16 cellular contexts compared by ENCODE assay signal in the genomic region with DNA sequence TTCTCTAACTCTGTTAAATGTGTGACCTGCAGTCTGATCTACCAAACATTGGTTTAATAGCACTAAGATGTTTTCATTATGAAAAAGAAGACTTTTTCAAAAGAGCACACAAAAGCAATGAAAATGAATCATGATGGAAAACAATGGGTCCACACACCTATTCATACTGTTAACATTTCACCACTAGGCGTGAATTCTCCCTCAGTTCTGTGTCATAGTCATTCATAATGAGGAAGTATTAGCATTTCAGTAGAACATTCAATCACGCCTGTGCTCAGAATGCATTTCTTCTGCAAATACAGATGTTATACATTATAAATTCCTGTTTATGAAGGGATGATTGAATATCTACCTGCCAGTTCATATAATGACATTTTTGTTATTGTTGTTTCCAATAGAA. TPM values are rescaled to one million over a fixed set of nuclear protein-coding genes. Genes with fewer than 3 reads are reported as not detected.
DNase-seq lines count a peak whose midpoint lies in the region; ATAC-seq, FAIRE-seq and TF ChIP-seq lines count a peak whose summit lies in the region.
"Had no signal": no experiment of that assay in that cellular context is flagged by ENCODE, and none has a peak within 500 bp of the region (broad histone marks: within the 10 kb centered on the region; RNA-seq: fewer than 3 reads in every experiment).

No MANE protein-coding gene starts in this region.

- no peak overlapping the region for H2BK20ac ChIP-seq in H1 (ENCODE audit: low read length)

- no peak overlapping the region for H3K23ac ChIP-seq in H1 (ENCODE audit: insufficient read length)

- POLR2A ChIA-PET in activated CD4-positive, alpha-beta memory T cell treated with anti-CD3 and anti-CD28 coated beads for 36 hours (lab: Charles Lee), result no interaction called here
- POLR2A ChIA-PET in activated CD4-positive, alpha-beta memory T cell treated with anti-CD3 and anti-CD28 coated beads, Interleukin-2, amount 10 ng/mL, durations not matched to agents 7 days and 5 days (lab: Charles Lee), result no interaction called here
- POLR2A ChIA-PET in H1 (lab: Charles Lee; ENCODE audit: partially characterized antibody), result no interaction called here

- no peak overlapping the region for H3K9ac ChIP-seq in H1 (replicated peaks in 1 of 4; ENCODE audit: extremely low read depth in 1 of 4, low read depth in 3 of 4, low read length in 3 of 4)
- H3K9ac ChIP-seq: KMS-11 had no signal

- H3K27ac Mint-ChIP-seq in activated CD4-positive, alpha-beta memory T cell treated with anti-CD3 and anti-CD28 coated beads for 36 hours, result peak overlapping the region; percentile 23
- H3K27ac Mint-ChIP-seq in activated CD4-positive, alpha-beta memory T cell treated with anti-CD3 and anti-CD28 coated beads, Interleukin-2, amount 10 ng/mL, durations not matched to agents 7 days and 5 days, result no peak overlapping the region
- H3K27ac Mint-ChIP-seq in stimulated activated effector memory CD8-positive, alpha-beta T cell treated with anti-CD3 and anti-CD28 coated beads, Interleukin-12 subunit alpha, Interleukin-12 subunit beta, amount 100 ng/mL, for 72 hours, result peak overlapping the region; percentile 17

- no peak overlapping the region for H3K56ac ChIP-seq in H1 (replicated peaks; ENCODE audit: insufficient read length, low read depth, low read length)

- no peaks in the 10 kb centered on the region for H3K23me2 ChIP-seq in H1 (ENCODE audit: low read depth, low read length)

- H3K4me1 Mint-ChIP-seq in activated CD4-positive, alpha-beta memory T cell treated with anti-CD3 and anti-CD28 coated beads for 36 hours (ENCODE audit: low read depth), result peaks cover 15% of the 10 kb centered on the region
- peaks cover 37% of the 10 kb centered on the region for H3K4me1 Mint-ChIP-seq in activated CD4-positive, alpha-beta memory T cell treated with anti-CD3 and anti-CD28 coated beads, Interleukin-2, amount 10 ng/mL, durations not matched to agents 7 days and 5 days
- peaks cover 8% of the 10 kb centered on the region for H3K4me1 Mint-ChIP-seq in stimulated activated effector memory CD8-positive, alpha-beta T cell treated with anti-CD3 and anti-CD28 coated beads, Interleukin-12 subunit alpha, Interleukin-12 subunit beta, amount 100 ng/mL, for 72 hours

- no peak for TF ChIP-seq RAD21 in H1 (IDR thresholded peaks at IDR 0.05 in 1 of 2, conservative IDR thresholded peaks at IDR 0.05 in 1 of 2; ENCODE audit: low read depth in 2 of 2, low read length in 2 of 2)

- no peak overlapping the region for H2AK5ac ChIP-seq in H1 (ENCODE audit: low read depth, low read length)

- CTCF ChIA-PET in activated CD4-positive, alpha-beta memory T cell treated with anti-CD3 and anti-CD28 coated beads for 36 hours (lab: Charles Lee), result interaction anchor here (0.6 kb wide), 1 partner anchor 9 kb away, joined by 4 read pairs; no protein-coding TSS in a partner anchor
- CTCF ChIA-PET in activated CD4-positive, alpha-beta memory T cell treated with anti-CD3 and anti-CD28 coated beads, Interleukin-2, amount 10 ng/mL, durations not matched to agents 7 days and 5 days (lab: Charles Lee), result no interaction called here
- CTCF ChIA-PET in H1 (lab: Charles Lee; ENCODE audit: partially characterized antibody), result interaction anchor here (1.0 to 1.2 kb wide), 2 partner anchors 15 to 170 kb away, joined by 3 read pairs; no protein-coding TSS in a partner anchor

- no peak overlapping the region for H3K18ac ChIP-seq in H1 (ENCODE audit: extremely low read depth, low read length)

- H3K4me2 ChIP-seq in H1 (ENCODE audit: insufficient read depth in 1 of 2, low read depth in 2 of 2, low read length in 2 of 2), result 0 out of 4 replicates have a peak overlapping the region, but pooled peaks of 1 of the 2 experiments have one; percentile 10
- H3K4me2 ChIP-seq: KMS-11 had no signal

- no peaks in the 10 kb centered on the region for H3K27me3 ChIP-seq in H1 (replicated peaks in 1 of 4; ENCODE audit: control insufficient read depth in 3 of 4, extremely low read depth in 1 of 4, insufficient read depth in 3 of 4, low read length in 3 of 4)
- H3K27me3 ChIP-seq: tibial artery had no signal

- no peak overlapping the region for H4K8ac ChIP-seq in H1 (ENCODE audit: extremely low read depth, insufficient read depth, low read length)

- no peak overlapping the region for H3K14ac ChIP-seq in H1 (ENCODE audit: insufficient read length)

- no peak for FAIRE-seq in H1 (lab: Jason Lieb, UNC)

- DNase-seq in activated CD4-positive, alpha-beta memory T cell treated with anti-CD3 and anti-CD28 coated beads for 36 hours, result no peak
- DNase-seq in activated CD4-positive, alpha-beta memory T cell treated with anti-CD3 and anti-CD28 coated beads, Interleukin-2, amount 10 ng/mL, durations not matched to agents 7 days and 5 days, result no peak
- DNase-seq in MV-4-11 (lab: John Stamatoyannopoulos, UW) (peak; percentile 23), H1 (ENCODE audit: low read depth in 1 of 2, low spot score in 2 of 2) (no peak), NCI-H1436 (lab: John Stamatoyannopoulos, UW) (no peak), activated gamma-delta T cell (lab: John Stamatoyannopoulos, UW) (no peak)
- no peak for DNase-seq in stimulated activated effector memory CD8-positive, alpha-beta T cell treated with anti-CD3 and anti-CD28 coated beads, Interleukin-12 subunit alpha, Interleukin-12 subunit beta, amount 100 ng/mL, for 72 hours (ENCODE audit: low spot score in 2 of 2)
- DNase-seq: activated CD4-positive, alpha-beta T cell treated with anti-CD3 and anti-CD28 coated beads for 4 hours; activated gamma-delta T cell treated with Interleukin-2 at 50 U/mL for 16 hours; erythroblast; GDM1; stimulated activated CD4-positive, alpha-beta T cell treated with anti-CD3 and anti-CD28 coated beads, Interleukin-12 subunit alpha, Interleukin-12 subunit beta, amount 100 ng/mL, for 4 hours; SW 1271; tibial artery had no signal

- TF ChIP-seq EP300 in H1 (IDR thresholded peaks at IDR 0.05; ENCODE audit: borderline replicate concordance in 1 of 2, low read depth in 2 of 2, low read length in 2 of 2), result no peak

- H3K79me1 ChIP-seq in H1 (ENCODE audit: low read depth, low read length), result no peaks in the 10 kb centered on the region

- H2AFZ ChIP-seq in H1 (ENCODE audit: low read length), result no peak overlapping the region

- no peak overlapping the region for H2BK15ac ChIP-seq in H1 (ENCODE audit: low read length)

- H2BK120ac ChIP-seq in H1 (replicated peaks; ENCODE audit: low read depth, low read length), result no peak overlapping the region

- no peak overlapping the region for H4K5ac ChIP-seq in H1 (ENCODE audit: insufficient read length, low read depth, low read length)

- H3K9me3 ChIP-seq in H1 (ENCODE audit: insufficient read depth in 2 of 2, low read depth in 1 of 2, low read length in 1 of 2), result no peaks in the 10 kb centered on the region
- H3K9me3 ChIP-seq: tibial artery had no signal

- TF ChIP-seq CTCF in H1 (IDR thresholded peaks at IDR 0.05; ENCODE audit: control extremely low read depth in 1 of 3, insufficient read depth in 1 of 3, low read depth in 1 of 3, low read length in 3 of 3), result peak in 1 of 3 experiments; percentile 11; a peak in 1 of 4 replicates

- no peak for TF ChIP-seq POLR2A in H1 (IDR thresholded peaks at IDR 0.05; ENCODE audit: control extremely low read depth in 1 of 2, low read depth in 2 of 2, low read length in 2 of 2)

- H2BK5ac ChIP-seq in H1 (ENCODE audit: low read depth, low read length), result no peak overlapping the region

- no peaks in the 10 kb centered on the region for H3K27me3 Mint-ChIP-seq in activated CD4-positive, alpha-beta memory T cell treated with anti-CD3 and anti-CD28 coated beads for 36 hours
- H3K27me3 Mint-ChIP-seq in activated CD4-positive, alpha-beta memory T cell treated with anti-CD3 and anti-CD28 coated beads, Interleukin-2, amount 10 ng/mL, durations not matched to agents 7 days and 5 days, result no peaks in the 10 kb centered on the region

- no peaks in the 10 kb centered on the region for H3K36me3 ChIP-seq in H1 (ENCODE audit: control insufficient read depth in 2 of 4, insufficient read depth in 4 of 4, low read length in 3 of 4)

- no peak overlapping the region for H4K91ac ChIP-seq in H1 (replicated peaks; ENCODE audit: insufficient read length, low read length)

- 23% methylated on average over 2 of the region's 2 CpGs; no CpG with 5 or more reads in 1 of the 2 experiments for WGBS in H1 (ENCODE audit: extremely low coverage in 1 of 2, insufficient coverage in 1 of 2, insufficient read length in 1 of 2, insufficient replicate concordance in 2 of 2, low coverage in 1 of 2, low lambda C conversion rate in 2 of 2, missing lambda C conversion rate in 1 of 2), 2 experiments

- H2BK12ac ChIP-seq in H1 (ENCODE audit: low read depth, low read length), result no peak overlapping the region

- H3K4me1 ChIP-seq in H1 (replicated peaks in 1 of 4; ENCODE audit: control insufficient read depth in 3 of 4, insufficient read depth in 4 of 4, low read length in 3 of 4), result peaks cover 9 to 11% (median 10%) of the 10 kb centered on the region in 4 experiments; a peak in 6 of 7 replicates

- intact Hi-C loops in activated CD4-positive, alpha-beta memory T cell treated with anti-CD3 and anti-CD28 coated beads for 36 hours (cut with micrococcal nuclease), result no loop called here

- peaks cover 26% of the 10 kb centered on the region for H3K36me3 Mint-ChIP-seq in activated CD4-positive, alpha-beta memory T cell treated with anti-CD3 and anti-CD28 coated beads for 36 hours
- H3K36me3 Mint-ChIP-seq in activated CD4-positive, alpha-beta memory T cell treated with anti-CD3 and anti-CD28 coated beads, Interleukin-2, amount 10 ng/mL, durations not matched to agents 7 days and 5 days (ENCODE audit: low read depth), result peaks cover 55% of the 10 kb centered on the region
- H3K36me3 Mint-ChIP-seq in stimulated activated effector memory CD8-positive, alpha-beta T cell treated with anti-CD3 and anti-CD28 coated beads, Interleukin-12 subunit alpha, Interleukin-12 subunit beta, amount 100 ng/mL, for 72 hours, result peaks cover 67% of the 10 kb centered on the region

- H3K27ac ChIP-seq in H1 (ENCODE audit: low read depth, low read length), result no peak overlapping the region
- H3K27ac ChIP-seq: KMS-11, tibial artery had no signal

- no peaks in the 10 kb centered on the region for H3K79me2 ChIP-seq in H1 (ENCODE audit: control insufficient read depth in 1 of 2, insufficient read depth in 2 of 2, low read length in 2 of 2)

- peak overlapping the region in 1 of 4 experiments; percentile 4; a peak in 1 of 8 replicates for H3K4me3 ChIP-seq in H1 (ENCODE audit: extremely low read depth in 1 of 4, insufficient read depth in 2 of 4, low read depth in 3 of 4, low read length in 4 of 4)
- H3K4me3 ChIP-seq: tibial artery had no signal

- no peaks in the 10 kb centered on the region for H4K20me1 ChIP-seq in H1 (replicated peaks in 1 of 2; ENCODE audit: control insufficient read depth in 1 of 2, insufficient read depth in 2 of 2, low read length in 2 of 2)

- no peak overlapping the region for H3K4ac ChIP-seq in H1 (replicated peaks; ENCODE audit: insufficient read length, low read depth, low read length)

- H3K9me3 Mint-ChIP-seq in activated CD4-positive, alpha-beta memory T cell treated with anti-CD3 and anti-CD28 coated beads for 36 hours, result no peaks in the 10 kb centered on the region
- H3K9me3 Mint-ChIP-seq in activated CD4-positive, alpha-beta memory T cell treated with anti-CD3 and anti-CD28 coated beads, Interleukin-2, amount 10 ng/mL, durations not matched to agents 7 days and 5 days, result no peaks in the 10 kb centered on the region
- no peaks in the 10 kb centered on the region for H3K9me3 Mint-ChIP-seq in stimulated activated effector memory CD8-positive, alpha-beta T cell treated with anti-CD3 and anti-CD28 coated beads, Interleukin-12 subunit alpha, Interleukin-12 subunit beta, amount 100 ng/mL, for 72 hours

- no peak overlapping the region for H3K4me3 Mint-ChIP-seq in activated CD4-positive, alpha-beta memory T cell treated with anti-CD3 and anti-CD28 coated beads for 36 hours
- no peak overlapping the region for H3K4me3 Mint-ChIP-seq in activated CD4-positive, alpha-beta memory T cell treated with anti-CD3 and anti-CD28 coated beads, Interleukin-2, amount 10 ng/mL, durations not matched to agents 7 days and 5 days
- no peak overlapping the region for H3K4me3 Mint-ChIP-seq in stimulated activated effector memory CD8-positive, alpha-beta T cell treated with anti-CD3 and anti-CD28 coated beads, Interleukin-12 subunit alpha, Interleukin-12 subunit beta, amount 100 ng/mL, for 72 hours

- ATAC-seq in stimulated activated effector memory CD8-positive, alpha-beta T cell treated with anti-CD3 and anti-CD28 coated beads, Interleukin-12 subunit alpha, Interleukin-12 subunit beta, amount 100 ng/mL, for 72 hours, result peak; percentile 94
- no peak for ATAC-seq in HG03521 (IDR thresholded peaks at IDR 0.05; ENCODE audit: unreplicated experiment)

RNA-seq across cellular contexts. Expression of a gene that starts 35.9 kb away (rescaled TPM):
- total RNA-seq in activated CD4-positive, alpha-beta memory T cell treated with anti-CD3 and anti-CD28 coated beads for 36 hours, result 10 to 100 TPM; 36.7 to 37.6 TPM
- 10 to 100 TPM; 76.9 TPM for total RNA-seq in activated CD4-positive, alpha-beta memory T cell treated with anti-CD3 and anti-CD28 coated beads, Interleukin-2, amount 10 ng/mL, durations not matched to agents 7 days and 5 days
- 14.3 and 17.0 TPM in 2 replicates for total RNA-seq in H1 (2021; fragmentation: NEBNext Ultra II Directional; extraction: Animal tissue kit (Norgen Biotek cat#: 25700))
- 2.8 and 5.2 TPM in 2 replicates for polyA plus RNA-seq in H1 (2011; rRNA removed)
- polyA plus RNA-seq in H1 (2011; cell fraction: cytosol; rRNA removed), result 5.7 TPM
- polyA plus RNA-seq in H1 (2011; cell fraction: nucleus; rRNA removed), result 2.1 TPM
- polyA plus RNA-seq in H1 (2012, experiment 1 of 2), result 5.9 to 9.2 TPM (median 7.6 TPM) in 4 replicates
- 1.5 TPM for polyA plus RNA-seq in H1 (2012, experiment 2 of 2)
- 11.6 TPM for polyA plus RNA-seq in H1 (2013, experiment 1 of 2)
- polyA plus RNA-seq in H1 (2013, experiment 2 of 2), result 13.6 TPM
- polyA minus RNA-seq in H1 (2011; rRNA and poly(A)+ RNA removed), result 7.5 and 10.9 TPM in 2 replicates
- 3.6 TPM for polyA minus RNA-seq in H1 (2011; cell fraction: cytosol; rRNA and poly(A)+ RNA removed)
- 5.7 TPM for polyA minus RNA-seq in H1 (2011; cell fraction: nucleus; rRNA and poly(A)+ RNA removed)
